Comparison of ENCODE assay signal across 15 cellular contexts in genomic region chr21:42705746-42706374, GRCh38.
"Had no signal": no experiment of that assay in that cellular context is flagged by ENCODE, and none has a peak within 500 bp of the region (broad histone marks: within the 10 kb centered on the region; RNA-seq: fewer than 3 reads in every experiment).

No MANE protein-coding gene starts in this region.

- H3K4me3 Mint-ChIP-seq: activated naive CD4-positive, alpha-beta T cell treated with anti-CD3 and anti-CD28 coated beads for 36 hours; activated naive CD8-positive, alpha-beta T cell treated with anti-CD3 and anti-CD28 coated beads, Interleukin-2, amount 50 U/mL, for 24 hours; activated T-helper 1 cell treated with anti-CD3 and anti-CD28 coated beads, Interleukin-12 subunit alpha, Interleukin-12 subunit beta, Interleukin-2, Interleukin-4 antibody, amounts not matched to agents 30 ng/mL and 10 ng/mL and 1 ng/mL, durations not matched to agents 14 hours and 24 hours and 36 hours had no signal

- H3K9me3 ChIP-seq: neutrophil, transverse colon had no signal

- H3K4me1 ChIP-seq: right atrium auricular region, transverse colon had no signal

- H3K36me3 ChIP-seq: neutrophil, right atrium auricular region had no signal

- H3K27me3 ChIP-seq: neutrophil, right atrium auricular region, transverse colon had no signal

- ATAC-seq: activated naive CD8-positive, alpha-beta T cell treated with anti-CD3 and anti-CD28 coated beads, Interleukin-2, amount 50 U/mL, for 24 hours had no signal

- H3K4me1 Mint-ChIP-seq: activated naive CD8-positive, alpha-beta T cell treated with anti-CD3 and anti-CD28 coated beads, Interleukin-2, amount 50 U/mL, for 24 hours had no signal

- H3K4me3 ChIP-seq: right atrium auricular region, transverse colon had no signal

- H3K27ac Mint-ChIP-seq: activated naive CD4-positive, alpha-beta T cell treated with anti-CD3 and anti-CD28 coated beads for 36 hours; activated naive CD8-positive, alpha-beta T cell treated with anti-CD3 and anti-CD28 coated beads, Interleukin-2, amount 50 U/mL, for 24 hours; activated T-helper 1 cell treated with anti-CD3 and anti-CD28 coated beads, Interleukin-12 subunit alpha, Interleukin-12 subunit beta, Interleukin-2, Interleukin-4 antibody, amounts not matched to agents 30 ng/mL and 10 ng/mL and 1 ng/mL, durations not matched to agents 14 hours and 24 hours and 36 hours had no signal

- H3K27me3 Mint-ChIP-seq: activated naive CD8-positive, alpha-beta T cell treated with anti-CD3 and anti-CD28 coated beads, Interleukin-2, amount 50 U/mL, for 24 hours had no signal

- H3K27ac ChIP-seq: neutrophil, right atrium auricular region had no signal

- FAIRE-seq: small intestine had no signal

- H3K9me3 Mint-ChIP-seq: activated naive CD4-positive, alpha-beta T cell treated with anti-CD3 and anti-CD28 coated beads for 36 hours; activated naive CD8-positive, alpha-beta T cell treated with anti-CD3 and anti-CD28 coated beads, Interleukin-2, amount 50 U/mL, for 24 hours; activated T-helper 1 cell treated with anti-CD3 and anti-CD28 coated beads, Interleukin-12 subunit alpha, Interleukin-12 subunit beta, Interleukin-2, Interleukin-4 antibody, amounts not matched to agents 30 ng/mL and 10 ng/mL and 1 ng/mL, durations not matched to agents 14 hours and 24 hours and 36 hours had no signal

- DNase-seq: activated CD4-positive, CD25-positive, alpha-beta regulatory T cell treated with anti-CD3 and anti-CD28 coated beads, Interleukin-2, amount 50 U/mL, for 72 hours; activated naive CD4-positive, alpha-beta T cell treated with anti-CD3 and anti-CD28 coated beads for 36 hours; activated naive CD8-positive, alpha-beta T cell treated with anti-CD3 and anti-CD28 coated beads, Interleukin-2, amount 50 U/mL, for 24 hours; cortex of kidney; effector CD8-positive, alpha-beta T cell; foreskin fibroblast; hippocampal formation; small intestine; stimulated activated CD4-positive, alpha-beta T cell treated with anti-CD3 and anti-CD28 coated beads, Interleukin-4, amount 100 ng/mL, for 24 hours; stimulated activated naive CD4-positive, alpha-beta T cell treated with Interleukin-2 at 50 U/mL for 16 hours; T-helper 9 cell; transverse colon had no signal
